Comparison of ENCODE assay signal across 8 cellular contexts in genomic region chr1:211416246-211416627, GRCh38.
A peak's percentile ranks its signal among the peaks of the same experiment; 100 is the strongest.
DNase-seq lines count a peak whose midpoint lies in the region; ATAC-seq and TF ChIP-seq lines count a peak whose summit lies in the region.
"Not testable (repeated sequence)": the region's sequence is repeated elsewhere in the genome, so short reads cannot be mapped to it uniquely, and the experiment has no call there.

No MANE protein-coding gene starts in this region.

- H3K4me3 ChIP-seq in dorsolateral prefrontal cortex, result peak overlapping the region in 57 of 59 donors; percentile 15 to 68 (median 47)
- peak overlapping the region; percentile 14 to 46 (median 41) for H3K4me3 ChIP-seq in skeletal muscle tissue (ENCODE audit: low read length in 3 of 3)

- intact Hi-C loops in dorsolateral prefrontal cortex (cut with DNase I), result not testable (repeated sequence)

- H3K9ac ChIP-seq in skeletal muscle tissue (ENCODE audit: low read depth in 1 of 3, low read length in 3 of 3), result peak overlapping the region in 1 of 3 donors; percentile 25

- H3K27me3 ChIP-seq in dorsolateral prefrontal cortex; skeletal muscle tissue (ENCODE audit: control insufficient read depth in 3 of 3, insufficient read depth in 3 of 3, low read length in 3 of 3): not testable (repeated sequence)

- peak in 16 of 56 donors; percentile 9 to 45 (median 26) for TF ChIP-seq CTCF in dorsolateral prefrontal cortex (IDR thresholded peaks at IDR 0.05 in 54 of 56, conservative IDR thresholded peaks at IDR 0.05 in 2 of 56; ENCODE audit: low read depth in 1 of 56, partially characterized antibody in 56 of 56)

- ATAC-seq in GM19328 (IDR thresholded peaks at IDR 0.05; ENCODE audit: unreplicated experiment), result peak; percentile 70
- peak; percentile 62 for ATAC-seq in HG03039 (IDR thresholded peaks at IDR 0.05; ENCODE audit: unreplicated experiment)

- peak; percentile 36 for DNase-seq in AG20443 (ENCODE audit: low spot score)
- DNase-seq in NCI-H2171 treated with DMSO at 0.1 percent for 48 hours (lab: John Stamatoyannopoulos, UW), result peak; percentile 41
- DNase-seq in activated CD8-positive, alpha-beta memory T cell treated with anti-CD3 and anti-CD28 coated beads for 48 hours (ENCODE audit: low read depth in 2 of 3, low spot score in 2 of 3), result peak in 2 of 3 experiments; percentile 4 to 26
- DNase-seq in dorsolateral prefrontal cortex, result peak in 2 of 10 donors; percentile 5 to 57
- DNase-seq in kidney tubule cell (ENCODE audit: low spot score), result peak; percentile 11

- H3K27ac ChIP-seq in dorsolateral prefrontal cortex, result peak overlapping the region in 4 of 59 donors; percentile 27 to 59 (median 42)
- H3K27ac ChIP-seq in skeletal muscle tissue (ENCODE audit: low read depth, low read length), result not testable (repeated sequence)

- H3K9me3 ChIP-seq in skeletal muscle tissue (ENCODE audit: control insufficient read depth in 3 of 3, low read length in 3 of 3), result not testable (repeated sequence)

- not testable (repeated sequence) for H3K4me1 ChIP-seq in skeletal muscle tissue (ENCODE audit: control insufficient read depth in 3 of 3, insufficient read depth in 3 of 3, low read length in 3 of 3)

- not testable (repeated sequence) for H3K36me3 ChIP-seq in skeletal muscle tissue (ENCODE audit: control insufficient read depth in 3 of 3, insufficient read depth in 3 of 3, low read length in 3 of 3)
